Comparison of ENCODE assay signal across 1 cellular context in genomic region chr19:49113762-49114629, GRCh38.
TF ChIP-seq lines count a peak whose summit lies in the region.

A gene with protein sequence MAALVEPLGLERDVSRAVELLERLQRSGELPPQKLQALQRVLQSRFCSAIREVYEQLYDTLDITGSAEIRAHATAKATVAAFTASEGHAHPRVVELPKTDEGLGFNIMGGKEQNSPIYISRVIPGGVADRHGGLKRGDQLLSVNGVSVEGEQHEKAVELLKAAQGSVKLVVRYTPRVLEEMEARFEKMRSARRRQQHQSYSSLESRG (plus strand): TSS chr19:49114370. CDS start chr19:49114405, 35 bp downstream.

TF ChIP-seq in H1, 55 proteins besides CTCF, POLR2A, EP300 and RAD21 (continued from another document):
- no peak for TF ChIP-seq YY1 (IDR thresholded peaks at IDR 0.05; ENCODE audit: low read depth, low read length)
- TF ChIP-seq ASH2L (IDR thresholded peaks at IDR 0.05; ENCODE audit: low read length) = no peak
- TF ChIP-seq RBBP5 (IDR thresholded peaks at IDR 0.05; ENCODE audit: borderline replicate concordance, low read depth, low read length) = no peak
- no peak for TF ChIP-seq EZH2 (IDR thresholded peaks at IDR 0.05; ENCODE audit: low read depth, low read length, severe bottlenecking)
- no peak for TF ChIP-seq NRF1 (IDR thresholded peaks at IDR 0.05; ENCODE audit: low read depth, low read length)
- no peak for TF ChIP-seq HDAC6 (IDR thresholded peaks at IDR 0.05; ENCODE audit: low read depth, low read length)
- TF ChIP-seq SUZ12 (IDR thresholded peaks at IDR 0.05; ENCODE audit: low read length) = no peak
- TF ChIP-seq JUN (IDR thresholded peaks at IDR 0.05; ENCODE audit: low read depth, low read length) = no peak
- TF ChIP-seq RNF2 (IDR thresholded peaks at IDR 0.05; ENCODE audit: borderline replicate concordance, low read depth, low read length, missing control alignments, poor library complexity, severe bottlenecking) = no peak
- no peak for TF ChIP-seq MAFK (IDR thresholded peaks at IDR 0.05; ENCODE audit: low read depth, low read length)
- TF ChIP-seq JUND (IDR thresholded peaks at IDR 0.05; ENCODE audit: low read length) = no peak
- no peak for TF ChIP-seq CTBP2 (IDR thresholded peaks at IDR 0.05; ENCODE audit: borderline replicate concordance, insufficient read depth, insufficient read length, low read length)
- peak; percentile 30; the same call in 1 of the 2 replicates for TF ChIP-seq CEBPB (IDR thresholded peaks at IDR 0.05; ENCODE audit: low read depth, low read length)
- TF ChIP-seq FOSL1 (IDR thresholded peaks at IDR 0.05; ENCODE audit: insufficient read depth, low read depth, low read length) = no peak
- no peak for TF ChIP-seq KDM5A (IDR thresholded peaks at IDR 0.05; ENCODE audit: low read length)
- no peak for TF ChIP-seq E2F6 (IDR thresholded peaks at IDR 0.05)
- no peak for TF ChIP-seq ATF2 (IDR thresholded peaks at IDR 0.05; ENCODE audit: low read length)
- TF ChIP-seq POU5F1 (IDR thresholded peaks at IDR 0.05; ENCODE audit: low read depth, low read length) = no peak
- TF ChIP-seq CBX8 (IDR thresholded peaks at IDR 0.05; ENCODE audit: borderline replicate concordance, low read depth, low read length) = no peak
- TF ChIP-seq TAF7 (optimal IDR thresholded peaks at IDR 0.05; ENCODE audit: borderline replicate concordance, low read depth, low read length) = no peak
- TF ChIP-seq CBX5 (IDR thresholded peaks at IDR 0.05; ENCODE audit: low read depth, low read length) = no peak
- TF ChIP-seq SIN3A (conservative IDR thresholded peaks at IDR 0.05 in 1 of 2, IDR thresholded peaks at IDR 0.05 in 1 of 2; ENCODE audit: low read depth in 1 of 2, low read length in 2 of 2) = peak in 1 of 2 experiments; percentile 65; a peak in 1 of 4 replicates
- TF ChIP-seq CHD7 (IDR thresholded peaks at IDR 0.05; ENCODE audit: insufficient replicate concordance, low read length) = no peak
- no peak for TF ChIP-seq EGR1 (IDR thresholded peaks at IDR 0.05; ENCODE audit: borderline replicate concordance, low read depth, low read length)
- TF ChIP-seq KDM4A (IDR thresholded peaks at IDR 0.05; ENCODE audit: low read depth, low read length, severe bottlenecking) = peak; percentile 53
- TF ChIP-seq CHD2 (IDR thresholded peaks at IDR 0.05; ENCODE audit: low read length) = no peak
- no peak for TF ChIP-seq TCF12 (IDR thresholded peaks at IDR 0.05; ENCODE audit: low read depth, low read length)
- no peak for TF ChIP-seq GTF2F1 (IDR thresholded peaks at IDR 0.05; ENCODE audit: borderline replicate concordance, low read depth, low read length)
- TF ChIP-seq SP2 (IDR thresholded peaks at IDR 0.05; ENCODE audit: low read length) = no peak
- TF ChIP-seq POLR2AphosphoS5 (IDR thresholded peaks at IDR 0.05; ENCODE audit: low read depth, low read length) = no peak
- peak; percentile 90 for TF ChIP-seq USF2 (IDR thresholded peaks at IDR 0.05; ENCODE audit: low read length)
- no peak for TF ChIP-seq TAF1 (IDR thresholded peaks at IDR 0.05; ENCODE audit: low read depth, low read length)
- no peak for TF ChIP-seq GABPA (IDR thresholded peaks at IDR 0.05; ENCODE audit: borderline replicate concordance, insufficient read depth, low read length)
- TF ChIP-seq SP1 (IDR thresholded peaks at IDR 0.05; ENCODE audit: low read depth, low read length) = no peak
- TF ChIP-seq CHD1 (IDR thresholded peaks at IDR 0.05; ENCODE audit: low read depth, low read length) = no peak
- TF ChIP-seq SP4 (IDR thresholded peaks at IDR 0.05; ENCODE audit: low read length) = no peak
- TF ChIP-seq HDAC2 (IDR thresholded peaks at IDR 0.05; ENCODE audit: borderline replicate concordance in 1 of 2, low read depth in 2 of 2, low read length in 2 of 2) = no peak
- TF ChIP-seq KDM1A (IDR thresholded peaks at IDR 0.05; ENCODE audit: borderline replicate concordance, low read length) = no peak
